19 cellular contexts compared by ENCODE assay signal in genomic region chr3:42183991-42184621, GRCh38.
DNase-seq lines count a peak whose midpoint lies in the region; ATAC-seq and TF ChIP-seq lines count a peak whose summit lies in the region.
"Had no signal": no experiment of that assay in that cellular context is flagged by ENCODE, and none has a peak within 500 bp of the region (broad histone marks: within the 10 kb centered on the region; RNA-seq: fewer than 3 reads in every experiment).

No MANE protein-coding gene starts in this region.

- peak overlapping the region; percentile 43 for H3K9ac ChIP-seq in adipocyte (ENCODE audit: low read length)

- ATAC-seq in GM18858 (IDR thresholded peaks at IDR 0.05; ENCODE audit: unreplicated experiment): no peak
- no peak for ATAC-seq in gastroesophageal sphincter
- ATAC-seq: gastrocnemius medialis, HepG2, natural killer cell, right lobe of liver had no signal

- no peaks in the 10 kb centered on the region for H3K9me3 ChIP-seq in adipocyte (ENCODE audit: control insufficient read depth, low read length)
- no peaks in the 10 kb centered on the region for H3K9me3 ChIP-seq in uterus
- H3K9me3 ChIP-seq in gastroesophageal sphincter: no peaks in the 10 kb centered on the region
- H3K9me3 ChIP-seq: gastrocnemius medialis, MG63, right lobe of liver had no signal

- H3K9me3 Mint-ChIP-seq in progenitor cell of endocrine pancreas (ENCODE audit: low read depth): no peaks in the 10 kb centered on the region
- H3K9me3 Mint-ChIP-seq: activated CD4-positive, alpha-beta T cell treated with anti-CD3 and anti-CD28 coated beads, Interleukin-2, amount 10 ng/mL, durations not matched to agents 24 days and 14 days; activated naive CD8-positive, alpha-beta T cell treated with anti-CD3 and anti-CD28 coated beads for 36 hours; natural killer cell had no signal

- H3K27me3 ChIP-seq in adipocyte (replicated peaks; ENCODE audit: control insufficient read depth, insufficient read depth, low read length) (no peaks in the 10 kb centered on the region), uterus (no peaks in the 10 kb centered on the region), gastroesophageal sphincter (no peaks in the 10 kb centered on the region)
- H3K27me3 ChIP-seq: gastrocnemius medialis, MG63, right lobe of liver had no signal

- H3K4me1 Mint-ChIP-seq in progenitor cell of endocrine pancreas (ENCODE audit: low read depth): peaks cover 34% of the 10 kb centered on the region

- no peaks in the 10 kb centered on the region for H3K36me3 ChIP-seq in adipocyte (ENCODE audit: control insufficient read depth, insufficient read depth, low read length, severe bottlenecking)
- no peaks in the 10 kb centered on the region for H3K36me3 ChIP-seq in uterus
- peaks cover 0 to 31% of the 10 kb centered on the region in 2 donors for H3K36me3 ChIP-seq in gastroesophageal sphincter
- H3K36me3 ChIP-seq: gastrocnemius medialis, MG63 had no signal

- H3K4me3 ChIP-seq in adipocyte (ENCODE audit: low read length) (no peak overlapping the region), uterus (no peak overlapping the region), gastroesophageal sphincter (no peak overlapping the region)
- H3K4me3 ChIP-seq: gastrocnemius medialis, MG63, right lobe of liver had no signal

- H3K27me3 Mint-ChIP-seq in progenitor cell of endocrine pancreas: no peaks in the 10 kb centered on the region
- H3K27me3 Mint-ChIP-seq: activated CD4-positive, alpha-beta T cell treated with anti-CD3 and anti-CD28 coated beads, Interleukin-2, amount 10 ng/mL, durations not matched to agents 24 days and 14 days; activated naive CD8-positive, alpha-beta T cell treated with anti-CD3 and anti-CD28 coated beads for 36 hours had no signal

- TF ChIP-seq CTCF in progenitor cell of endocrine pancreas (IDR thresholded peaks at IDR 0.05; ENCODE audit: unreplicated experiment): no peak
- no peak for TF ChIP-seq CTCF in uterus (IDR thresholded peaks at IDR 0.05)
- no peak for TF ChIP-seq CTCF in gastroesophageal sphincter (IDR thresholded peaks at IDR 0.05)

- 58 to 66% methylated on average over 3 of the region's 3 CpGs for WGBS in gastroesophageal sphincter (ENCODE audit: low coverage in 1 of 2), 2 donors

- H3K27ac ChIP-seq in epithelial cell of prostate (peak overlapping the region; percentile 7), uterus (no peak overlapping the region), gastroesophageal sphincter (no peak overlapping the region)
- H3K27ac ChIP-seq: right lobe of liver had no signal

- peaks cover 44% of the 10 kb centered on the region for H3K4me1 ChIP-seq in adipocyte (ENCODE audit: control insufficient read depth, insufficient read depth, low read length)
- no peaks in the 10 kb centered on the region for H3K4me1 ChIP-seq in uterus
- H3K4me1 ChIP-seq in gastroesophageal sphincter: peaks cover 0 to 21% (median 8%) of the 10 kb centered on the region in 3 donors

- H3K27ac Mint-ChIP-seq in progenitor cell of endocrine pancreas: peak overlapping the region; percentile 86
- H3K27ac Mint-ChIP-seq: activated CD4-positive, alpha-beta T cell treated with anti-CD3 and anti-CD28 coated beads, Interleukin-2, amount 10 ng/mL, durations not matched to agents 24 days and 14 days; activated naive CD8-positive, alpha-beta T cell treated with anti-CD3 and anti-CD28 coated beads for 36 hours; natural killer cell had no signal

- no peak for TF ChIP-seq EP300 in gastroesophageal sphincter (IDR thresholded peaks at IDR 0.05)

- TF ChIP-seq POLR2A in uterus (IDR thresholded peaks at IDR 0.05) (no peak), gastroesophageal sphincter (IDR thresholded peaks at IDR 0.05) (no peak)

- peak; percentile 62 for DNase-seq in GM03348 (ENCODE audit: low spot score)
- DNase-seq in adipocyte (ENCODE audit: low read depth): peak; percentile 61
- DNase-seq in epithelial cell of prostate (ENCODE audit: low read depth, low spot score): no peak
- no peak for DNase-seq in progenitor cell of endocrine pancreas (ENCODE audit: low spot score, unreplicated experiment)
- DNase-seq in uterus: no peak
- no peak for DNase-seq in activated naive CD4-positive, alpha-beta T cell (lab: John Stamatoyannopoulos, UW)
- DNase-seq: activated CD4-positive, alpha-beta T cell treated with anti-CD3 and anti-CD28 coated beads, Interleukin-2, amount 10 ng/mL, durations not matched to agents 24 days and 14 days; activated naive CD8-positive, alpha-beta T cell treated with anti-CD3 and anti-CD28 coated beads for 36 hours; caudate nucleus; gastrocnemius medialis; GDM1; MG63; natural killer cell; NCI-H1694 treated with DMSO at 0.1 percent for 48 hours; NCI-H82; right lobe of liver had no signal

- H3K36me3 Mint-ChIP-seq in progenitor cell of endocrine pancreas (ENCODE audit: insufficient read depth): peaks cover 9% of the 10 kb centered on the region
- H3K36me3 Mint-ChIP-seq: activated naive CD8-positive, alpha-beta T cell treated with anti-CD3 and anti-CD28 coated beads for 36 hours; natural killer cell had no signal

- no peak overlapping the region for H3K4me3 Mint-ChIP-seq in progenitor cell of endocrine pancreas (ENCODE audit: low read depth)
- H3K4me3 Mint-ChIP-seq: activated CD4-positive, alpha-beta T cell treated with anti-CD3 and anti-CD28 coated beads, Interleukin-2, amount 10 ng/mL, durations not matched to agents 24 days and 14 days; activated naive CD8-positive, alpha-beta T cell treated with anti-CD3 and anti-CD28 coated beads for 36 hours; natural killer cell had no signal

- intact Hi-C loops in uterus (cut with DNase I; ENCODE audit: low total_unique reads): no loop called here

Comparison
In these comparisons a context has a peak if more than half of its experiments do, and no peak if none do; other contexts are left out.
1. DNase-seq: peak in GM03348 (single experiment) and adipocyte (single experiment); none in epithelial cell of prostate (single experiment), progenitor cell of endocrine pancreas (single experiment), uterus (0 of 2) and activated naive CD4-positive, alpha-beta T cell (0 of 4).